17 cellular contexts compared by ENCODE assay signal in genomic region chr4:183059797-183060196, GRCh38. TPM values are rescaled to one million over a fixed set of nuclear protein-coding genes. Genes with fewer than 3 reads are reported as not detected.
DNase-seq lines count a peak whose midpoint lies in the region; ATAC-seq and TF ChIP-seq lines count a peak whose summit lies in the region.
"Had no signal": no experiment of that assay in that cellular context is flagged by ENCODE, and none has a peak within 500 bp of the region (broad histone marks: within the 10 kb centered on the region; RNA-seq: fewer than 3 reads in every experiment).

No MANE protein-coding gene starts in this region.

- H2AFZ ChIP-seq in KMS-11 (ENCODE audit: low read depth) = no peak overlapping the region

- no peaks in the 10 kb centered on the region for H4K20me1 ChIP-seq in KMS-11 (ENCODE audit: insufficient read depth)

- H3K9me3 ChIP-seq in aorta (ENCODE audit: control insufficient read depth, low read length) = no peaks in the 10 kb centered on the region

- H3K9ac ChIP-seq in KMS-11 = no peak overlapping the region

- H3K4me1 ChIP-seq in KMS-11 (ENCODE audit: low read depth, poor library complexity, severe bottlenecking) (peaks cover 15% of the 10 kb centered on the region), aorta (ENCODE audit: control insufficient read depth in 1 of 2, insufficient read depth in 2 of 2, low read length in 2 of 2) (no peaks in the 10 kb centered on the region)

- H3K27ac ChIP-seq in KMS-11 = no peak overlapping the region
- no peak overlapping the region for H3K27ac ChIP-seq in aorta (ENCODE audit: low read depth in 1 of 2, low read length in 2 of 2)
- H3K27ac ChIP-seq: 22Rv1, SJSA1 had no signal

- DNase-seq in GM12865 (ENCODE audit: low read depth) (peak; percentile 24), H4 (ENCODE audit: low spot score) (no peak), aorta (no peak), left ventricle myocardium superior (no peak)
- DNase-seq: CD4-positive, CD25-positive, alpha-beta regulatory T cell; EL; MV-4-11; NCI-H1417 treated with DMSO at 0.1 percent for 48 hours; NCI-H1930; NCI-H2171; NCI-H774 had no signal

- H3K4me2 ChIP-seq in KMS-11 = peak overlapping the region; percentile 43; the same call in 1 of the 2 replicates

- TF ChIP-seq CTCF in GM12865 (IDR thresholded peaks at IDR 0.05; ENCODE audit: insufficient read depth, low read depth, low read length, missing control alignments) (no peak), KMS-11 (conservative IDR thresholded peaks at IDR 0.05; ENCODE audit: low read depth, low read length) (no peak)

- no peaks in the 10 kb centered on the region for H3K79me2 ChIP-seq in KMS-11 (ENCODE audit: insufficient read depth, low read depth)

- H3K27me3 ChIP-seq in KMS-11 (ENCODE audit: insufficient read depth, low read depth) (no peaks in the 10 kb centered on the region), aorta (ENCODE audit: control insufficient read depth in 1 of 2, insufficient read depth in 2 of 2, low read length in 1 of 2) (no peaks in the 10 kb centered on the region)
- H3K27me3 ChIP-seq: SJSA1 had no signal

- H3K4me3 ChIP-seq in GM12865 (ENCODE audit: low read depth, low read length) (no peak overlapping the region), KMS-11 (IDR thresholded peaks at IDR 0.05; ENCODE audit: insufficient read depth, low read depth, low read length) (no peak overlapping the region), aorta (ENCODE audit: low read length in 2 of 2) (no peak overlapping the region)
- H3K4me3 ChIP-seq: SJSA1 had no signal

- no peaks in the 10 kb centered on the region for H3K36me3 ChIP-seq in KMS-11 (ENCODE audit: insufficient read depth)
- no peaks in the 10 kb centered on the region for H3K36me3 ChIP-seq in aorta (ENCODE audit: control insufficient read depth in 1 of 2, insufficient read depth in 2 of 2, low read length in 1 of 2)
- H3K36me3 ChIP-seq: SJSA1 had no signal

- intact Hi-C loops in aorta (cut with DNase I) = no loop called here
- intact Hi-C loops in left ventricle myocardium superior (cut with micrococcal nuclease) = loop anchor here (10.0 kb wide), 1 partner anchor 105 kb away; no protein-coding TSS in a partner anchor

- ATAC-seq in GM19035 (IDR thresholded peaks at IDR 0.05; ENCODE audit: unreplicated experiment) (peak; percentile 61), HG03095 (IDR thresholded peaks at IDR 0.05; ENCODE audit: unreplicated experiment) (peak; percentile 59), aorta (ENCODE audit: low FRiP score) (no peak), left ventricle myocardium superior (no peak), GM19395 (IDR thresholded peaks at IDR 0.05; ENCODE audit: unreplicated experiment) (no peak)

- WGBS in aorta, 2 donors = 82 to 83% methylated on average over 1 of the region's 1 CpG

RNA-seq across cellular contexts. Expression of gene WWC2, which starts 39.3 kb away (rescaled TPM):
- total RNA-seq in H4 (2014; rRNA removed; shearing (Covaris generic)) = 8.5 and 10.9 TPM in 2 replicates
- total RNA-seq in aorta (10 to 100 TPM; 42.8 to 50.3 TPM), left ventricle myocardium superior (38.0 TPM)
- polyA plus RNA-seq in aorta = 1 to 10 TPM; 7.1 TPM

Comparison
In these comparisons a context has a peak if more than half of its experiments do, and no peak if none do; other contexts are left out.
1. ATAC-seq: peak in GM19035 (single experiment) and HG03095 (single experiment); none in aorta (single experiment), left ventricle myocardium superior (single experiment) and GM19395 (single experiment).